8 cellular contexts compared by ENCODE assay signal in the genomic region with DNA sequence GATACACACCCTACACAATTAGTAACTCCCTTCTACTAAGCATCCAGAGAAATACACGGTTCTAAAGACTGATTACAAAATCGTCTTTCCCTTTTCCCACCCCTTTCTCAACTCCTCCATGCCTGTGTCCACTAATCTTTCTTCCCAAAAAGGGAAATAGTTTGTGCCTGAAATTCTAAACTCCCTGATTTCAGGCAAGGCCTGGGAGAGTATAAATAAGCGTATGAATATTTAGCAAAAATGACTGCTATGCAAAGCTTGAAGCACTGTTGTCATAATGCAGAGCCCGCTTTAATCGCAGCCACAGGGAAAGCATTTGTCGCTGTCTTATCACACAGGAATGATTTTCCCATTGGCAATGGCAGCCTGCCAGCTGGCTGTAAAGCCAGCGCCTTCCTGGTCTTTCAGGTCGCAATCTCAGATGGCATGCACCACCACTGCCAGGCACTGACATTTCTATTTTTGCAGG.
A peak's percentile ranks its signal among the peaks of the same experiment; 100 is the strongest.
DNase-seq lines count a peak whose midpoint lies in the region; ATAC-seq and TF ChIP-seq lines count a peak whose summit lies in the region.

No MANE protein-coding gene starts in this region.

- no peaks in the 10 kb centered on the region for H3K36me3 Mint-ChIP-seq in activated naive CD4-positive, alpha-beta T cell treated with anti-CD3 and anti-CD28 coated beads for 36 hours (ENCODE audit: low read depth)
- H3K36me3 Mint-ChIP-seq in activated CD8-positive, alpha-beta T cell treated with anti-CD3 and anti-CD28 coated beads for 36 hours (ENCODE audit: low read depth), result no peaks in the 10 kb centered on the region

- no peak for TF ChIP-seq CTCF in dorsolateral prefrontal cortex (IDR thresholded peaks at IDR 0.05 in 54 of 56, conservative IDR thresholded peaks at IDR 0.05 in 2 of 56; ENCODE audit: low read depth in 1 of 56, partially characterized antibody in 56 of 56)
- no peak for TF ChIP-seq CTCF in activated CD8-positive, alpha-beta T cell treated with anti-CD3 and anti-CD28 coated beads for 36 hours (IDR thresholded peaks at IDR 0.05)

- peak overlapping the region in 33 of 59 donors; percentile 3 to 73 (median 47) for H3K27ac ChIP-seq in dorsolateral prefrontal cortex

- no peaks in the 10 kb centered on the region for H3K4me1 Mint-ChIP-seq in activated naive CD4-positive, alpha-beta T cell treated with anti-CD3 and anti-CD28 coated beads for 36 hours (ENCODE audit: low read depth)
- no peaks in the 10 kb centered on the region for H3K4me1 Mint-ChIP-seq in activated CD8-positive, alpha-beta T cell treated with anti-CD3 and anti-CD28 coated beads for 36 hours (ENCODE audit: low read depth)

- no peaks in the 10 kb centered on the region for H3K9me3 ChIP-seq in neuron (ENCODE audit: low read length)

- no peak overlapping the region for H3K4me3 Mint-ChIP-seq in activated naive CD4-positive, alpha-beta T cell treated with anti-CD3 and anti-CD28 coated beads for 36 hours
- no peak overlapping the region for H3K4me3 Mint-ChIP-seq in activated CD8-positive, alpha-beta T cell treated with anti-CD3 and anti-CD28 coated beads for 36 hours

- CTCF ChIA-PET in activated naive CD4-positive, alpha-beta T cell treated with anti-CD3 and anti-CD28 coated beads for 36 hours (lab: Charles Lee), result no interaction called here
- CTCF ChIA-PET in activated CD8-positive, alpha-beta T cell treated with anti-CD3 and anti-CD28 coated beads for 36 hours (lab: Charles Lee), result interaction anchor here (0.5 to 2.7 kb wide), 4 partner anchors 13 to 221 kb away, joined by 3 to 16 read pairs (median 5); no protein-coding TSS in a partner anchor

- ATAC-seq in GM21723 (IDR thresholded peaks at IDR 0.05; ENCODE audit: unreplicated experiment), result no peak
- ATAC-seq in activated CD8-positive, alpha-beta T cell treated with anti-CD3 and anti-CD28 coated beads for 36 hours, result no peak

- DNase-seq in COLO829 (ENCODE audit: low spot score) (peak; percentile 3), NCI-H345 (lab: John Stamatoyannopoulos, UW) (peak; percentile 55), dorsolateral prefrontal cortex (peak in 6 of 10 donors; percentile 23 to 67 (median 40)), SIG-M5 (lab: John Stamatoyannopoulos, UW) (no peak)
- DNase-seq in activated naive CD4-positive, alpha-beta T cell treated with anti-CD3 and anti-CD28 coated beads for 36 hours, result no peak
- DNase-seq in activated CD8-positive, alpha-beta T cell treated with anti-CD3 and anti-CD28 coated beads for 36 hours, result no peak

- H3K27ac Mint-ChIP-seq in activated naive CD4-positive, alpha-beta T cell treated with anti-CD3 and anti-CD28 coated beads for 36 hours, result no peak overlapping the region
- no peak overlapping the region for H3K27ac Mint-ChIP-seq in activated CD8-positive, alpha-beta T cell treated with anti-CD3 and anti-CD28 coated beads for 36 hours

- H3K9me3 Mint-ChIP-seq in activated naive CD4-positive, alpha-beta T cell treated with anti-CD3 and anti-CD28 coated beads for 36 hours, result no peaks in the 10 kb centered on the region
- no peaks in the 10 kb centered on the region for H3K9me3 Mint-ChIP-seq in activated CD8-positive, alpha-beta T cell treated with anti-CD3 and anti-CD28 coated beads for 36 hours

- H3K27me3 ChIP-seq in dorsolateral prefrontal cortex (no peaks in the 10 kb centered on the region), neuron (ENCODE audit: insufficient read depth, low read length) (no peaks in the 10 kb centered on the region)

- intact Hi-C loops in dorsolateral prefrontal cortex (cut with DNase I), result no loop called here
- intact Hi-C loops in activated naive CD4-positive, alpha-beta T cell treated with anti-CD3 and anti-CD28 coated beads for 36 hours (cut with micrococcal nuclease), result no loop called here
- intact Hi-C loops in activated CD8-positive, alpha-beta T cell treated with anti-CD3 and anti-CD28 coated beads for 36 hours (cut with micrococcal nuclease), result no loop called here

- peaks cover 8% of the 10 kb centered on the region for H3K27me3 Mint-ChIP-seq in activated naive CD4-positive, alpha-beta T cell treated with anti-CD3 and anti-CD28 coated beads for 36 hours (ENCODE audit: low read depth)
- peaks cover 3% of the 10 kb centered on the region for H3K27me3 Mint-ChIP-seq in activated CD8-positive, alpha-beta T cell treated with anti-CD3 and anti-CD28 coated beads for 36 hours

- no peaks in the 10 kb centered on the region for H3K4me1 ChIP-seq in neuron (ENCODE audit: insufficient read depth, low read length)

- H3K4me3 ChIP-seq in dorsolateral prefrontal cortex, result peak overlapping the region in 11 of 59 donors; percentile 6 to 32 (median 18)
- no peak overlapping the region for H3K4me3 ChIP-seq in neuron (ENCODE audit: low read length)

- no peaks in the 10 kb centered on the region for H3K36me3 ChIP-seq in neuron (ENCODE audit: insufficient read depth, low read length)

- H2AFZ ChIP-seq in neuron (ENCODE audit: low read depth, low read length), result peak overlapping the region; percentile 9

- POLR2A ChIA-PET in activated CD8-positive, alpha-beta T cell treated with anti-CD3 and anti-CD28 coated beads for 36 hours (lab: Charles Lee), result no interaction called here

Comparison
In these comparisons a context has a peak if more than half of its experiments do, and no peak if none do; other contexts are left out.
1. DNase-seq: peak in COLO829 (single experiment), NCI-H345 (single experiment) and dorsolateral prefrontal cortex (6 of 10); none in SIG-M5 (single experiment), activated naive CD4-positive, alpha-beta T cell treated with anti-CD3 and anti-CD28 coated beads for 36 hours (single experiment) and activated CD8-positive, alpha-beta T cell treated with anti-CD3 and anti-CD28 coated beads for 36 hours (single experiment).